Comparison of ENCODE assay signal across 1 cellular context in genomic region chr2:72936669-72937355, GRCh38.
TF ChIP-seq lines count a peak whose summit lies in the region.

No MANE protein-coding gene starts in this region.

TF ChIP-seq in HepG2, 621 proteins besides CTCF, POLR2A, EP300 and RAD21:
- TF ChIP-seq SP1 (IDR thresholded peaks at IDR 0.05) (no peak), SP1 (CRISPR knock-in tag; IDR thresholded peaks at IDR 0.05) (no peak)
- TF ChIP-seq, protein P1, sequence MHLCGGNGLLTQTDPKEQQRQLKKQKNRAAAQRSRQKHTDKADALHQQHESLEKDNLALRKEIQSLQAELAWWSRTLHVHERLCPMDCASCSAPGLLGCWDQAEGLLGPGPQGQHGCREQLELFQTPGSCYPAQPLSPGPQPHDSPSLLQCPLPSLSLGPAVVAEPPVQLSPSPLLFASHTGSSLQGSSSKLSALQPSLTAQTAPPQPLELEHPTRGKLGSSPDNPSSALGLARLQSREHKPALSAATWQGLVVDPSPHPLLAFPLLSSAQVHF (CRISPR knock-in tag; IDR thresholded peaks at IDR 0.05), result 0 out of 2 replicates have a peak, but pooled peaks have one; percentile 24
